22 cellular contexts compared by ENCODE assay signal in the genomic region with DNA sequence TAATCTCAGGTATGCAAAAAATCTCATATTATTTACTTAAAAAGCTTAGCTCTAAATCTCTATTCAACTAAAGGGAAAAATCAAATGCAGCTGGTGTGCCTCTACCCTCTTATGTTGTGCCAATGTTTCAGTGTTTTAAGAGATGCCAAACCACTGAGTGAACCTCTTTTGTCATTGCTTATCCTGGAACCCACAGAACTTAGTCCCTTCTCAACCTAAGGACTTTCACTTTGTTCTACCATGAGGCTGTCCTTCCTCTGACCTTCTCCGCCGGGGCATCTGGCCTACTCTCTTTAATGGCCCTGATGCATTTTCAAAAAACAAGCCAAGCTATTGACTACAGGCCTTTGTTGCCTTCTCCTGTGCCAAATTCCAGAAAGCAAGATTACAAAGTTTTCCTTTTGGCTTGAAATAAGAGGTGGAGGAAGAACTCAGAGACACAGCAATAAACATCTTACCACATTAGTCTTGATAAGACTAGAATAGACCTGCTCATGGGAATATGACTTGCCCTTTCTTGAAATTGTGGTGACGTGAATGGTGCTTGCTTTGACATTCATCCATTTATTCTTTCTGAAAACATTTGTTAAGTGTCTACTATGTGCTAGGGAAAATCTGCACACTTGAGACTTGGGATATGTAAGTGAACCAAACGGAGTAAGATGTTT.
A peak's percentile ranks its signal among the peaks of the same experiment; 100 is the strongest.
DNase-seq lines count a peak whose midpoint lies in the region; ATAC-seq and TF ChIP-seq lines count a peak whose summit lies in the region.
"Had no signal": no experiment of that assay in that cellular context is flagged by ENCODE, and none has a peak within 500 bp of the region (broad histone marks: within the 10 kb centered on the region; RNA-seq: fewer than 3 reads in every experiment).

No MANE protein-coding gene starts in this region.

- intact Hi-C loops in ascending aorta (cut with DNase I): no loop called here

- 37% methylated on average over 4 of the region's 4 CpGs for WGBS in urinary bladder

- no peaks in the 10 kb centered on the region for H3K27me3 ChIP-seq in ascending aorta
- H3K27me3 ChIP-seq: BE2C, heart right ventricle, right lobe of liver, transverse colon had no signal

- ATAC-seq in GM21825 (IDR thresholded peaks at IDR 0.05; ENCODE audit: unreplicated experiment): no peak
- ATAC-seq: esophagus mucosa; right lobe of liver; stimulated activated memory B cell treated with anti-CD40 and anti-IgM and Interleukin-4, amounts not matched to agents 10 μg/mL and 1 μg/mL and 100 μg/mL, for 72 hours; T-helper 17 cell; WTC11 had no signal

- H3K4me3 ChIP-seq in ascending aorta: no peak overlapping the region
- no peak overlapping the region for H3K4me3 ChIP-seq in urinary bladder (ENCODE audit: low read depth, low read length)
- H3K4me3 ChIP-seq: heart right ventricle, right lobe of liver, transverse colon had no signal

- H3K27ac ChIP-seq in ascending aorta (peak overlapping the region; percentile 25 to 36), urinary bladder (ENCODE audit: low read depth) (peak overlapping the region; percentile 64), caudate nucleus (ENCODE audit: low read depth, low read length) (no peak overlapping the region)
- H3K27ac ChIP-seq: heart right ventricle, KMS-11, right lobe of liver, transverse colon had no signal

- H3K4me1 ChIP-seq in ascending aorta: no peaks in the 10 kb centered on the region
- no peaks in the 10 kb centered on the region for H3K4me1 ChIP-seq in urinary bladder (ENCODE audit: insufficient read depth)
- H3K4me1 ChIP-seq: BE2C, heart right ventricle, right lobe of liver, transverse colon had no signal

- TF ChIP-seq CTCF in ascending aorta (IDR thresholded peaks at IDR 0.05): no peak

- DNase-seq in M059J (ENCODE audit: low read depth) (peak; percentile 12), ascending aorta (ENCODE audit: low spot score in 2 of 2) (no peak), fibroblast of the conjunctiva (ENCODE audit: low read depth) (peak; percentile 37), caudate nucleus (lab: John Stamatoyannopoulos, UW) (no peak)
- no peak for DNase-seq in activated naive CD4-positive, alpha-beta T cell treated with Interleukin-2 at 50 U/mL for 16 hours
- DNase-seq: activated T-cell treated with anti-CD3 and anti-CD28 coated beads, Interleukin-2, amount 50 U/mL, for 48 hours; BE2C; Calu3; effector CD4-positive, alpha-beta T cell; GDM1; heart right ventricle; NCI-H1048; right lobe of liver; SHP77; T-helper 17 cell; transverse colon had no signal

- no peaks in the 10 kb centered on the region for H3K9me3 ChIP-seq in ascending aorta
- H3K9me3 ChIP-seq: BE2C, heart right ventricle, right lobe of liver, transverse colon had no signal

- H3K36me3 ChIP-seq in ascending aorta (no peaks in the 10 kb centered on the region), urinary bladder (ENCODE audit: insufficient read depth) (no peaks in the 10 kb centered on the region)
- H3K36me3 ChIP-seq: BE2C, heart right ventricle, right lobe of liver, transverse colon had no signal

Comparison
In these comparisons a context has a peak if more than half of its experiments do, and no peak if none do; other contexts are left out.
1. DNase-seq: peak in M059J (single experiment) and fibroblast of the conjunctiva (single experiment); none in ascending aorta (0 of 2), caudate nucleus (0 of 61) and activated naive CD4-positive, alpha-beta T cell treated with Interleukin-2 at 50 U/mL for 16 hours (single experiment).